ENCODE assay signal across 31 cellular contexts in genomic region chr17:15663176-15663575, GRCh38. TPM values are rescaled to one million over a fixed set of nuclear protein-coding genes. Genes with fewer than 3 reads are reported as not detected.
"Had no signal": no experiment of that assay in that cellular context is flagged by ENCODE, and none has a peak within 500 bp of the region (broad histone marks: within the 10 kb centered on the region; RNA-seq: fewer than 3 reads in every experiment).

No MANE protein-coding gene starts in this region.

- H3K27me3 ChIP-seq: adrenal gland, body of pancreas, dorsolateral prefrontal cortex had no signal

- H3K4me1 Mint-ChIP-seq: activated CD4-positive, alpha-beta T cell treated with anti-CD3 and anti-CD28 coated beads for 36 hours; activated naive CD4-positive, alpha-beta T cell treated with anti-CD3 and anti-CD28 coated beads, Interleukin-2, amount 50 U/mL, for 24 hours; activated naive CD8-positive, alpha-beta T cell treated with anti-CD3 and anti-CD28 coated beads, Interleukin-2, amount 50 U/mL, for 24 hours; central memory CD8-positive, alpha-beta T cell had no signal

- ATAC-seq: activated CD4-positive, alpha-beta T cell treated with anti-CD3 and anti-CD28 coated beads for 36 hours; activated CD8-positive, alpha-beta memory T cell treated with anti-CD3 and anti-CD28 coated beads, Interleukin-2, amount 10 ng/mL, durations not matched to agents 7 days and 5 days; activated CD8-positive, alpha-beta T cell treated with anti-CD3 and anti-CD28 coated beads, Interleukin-2, amount 10 ng/mL, durations not matched to agents 7 days and 5 days; activated naive CD8-positive, alpha-beta T cell treated with anti-CD3 and anti-CD28 coated beads, Interleukin-2, amount 50 U/mL, for 24 hours; body of pancreas had no signal

- H3K4me3 ChIP-seq: adrenal gland, body of pancreas, coronary artery, dorsolateral prefrontal cortex had no signal

- DNase-seq: activated CD4-positive, alpha-beta memory T cell treated with anti-CD3 and anti-CD28 coated beads for 36 hours; activated CD4-positive, alpha-beta T cell treated with anti-CD3 and anti-CD28 coated beads for 36 hours; activated CD4-positive, alpha-beta T cell treated with anti-CD3 and anti-CD28 coated beads, Interleukin-2, amount 10 ng/mL, durations not matched to agents 24 days and 14 days; activated CD4-positive, CD25-positive, alpha-beta regulatory T cell; activated CD4-positive, CD25-positive, alpha-beta regulatory T cell treated with anti-CD3 and anti-CD28 coated beads, Interleukin-2, amount 50 U/mL, for 72 hours; activated CD8-positive, alpha-beta memory T cell treated with anti-CD3 and anti-CD28 coated beads, Interleukin-2, amount 10 ng/mL, durations not matched to agents 7 days and 5 days; activated CD8-positive, alpha-beta memory T cell treated with anti-CD3 and anti-CD28 coated beads, Interleukin-2, amount 50 U/mL, for 4 hours; activated CD8-positive, alpha-beta T cell treated with anti-CD3 and anti-CD28 coated beads, Interleukin-2, amount 10 ng/mL, durations not matched to agents 7 days and 5 days; activated effector memory CD4-positive, alpha-beta T cell treated with anti-CD3 and anti-CD28 coated beads, Interleukin-2, amount 50 U/mL, for 16 hours; activated naive CD4-positive, alpha-beta T cell treated with anti-CD3 and anti-CD28 coated beads for 36 hours; activated naive CD8-positive, alpha-beta T cell treated with anti-CD3 and anti-CD28 coated beads for 36 hours; activated naive CD8-positive, alpha-beta T cell treated with anti-CD3 and anti-CD28 coated beads, Interleukin-2, amount 50 U/mL, for 24 hours; activated T-cell treated with anti-CD3 and anti-CD28 coated beads, Interleukin-2, amount 50 U/mL, for 1 hour; activated T-cell treated with anti-CD3 and anti-CD28 coated beads, Interleukin-2, amount 50 U/mL, for 48 hours; adrenal gland; amygdala; aorta; body of pancreas; dorsolateral prefrontal cortex; effector memory CD4-positive, alpha-beta T cell; foreskin fibroblast; head of caudate nucleus; T-helper 2 cell had no signal

- H3K9me3 Mint-ChIP-seq: activated CD4-positive, alpha-beta memory T cell treated with anti-CD3 and anti-CD28 coated beads for 36 hours; activated CD4-positive, alpha-beta T cell treated with anti-CD3 and anti-CD28 coated beads, Interleukin-2, amount 10 ng/mL, durations not matched to agents 24 days and 14 days; activated naive CD4-positive, alpha-beta T cell treated with anti-CD3 and anti-CD28 coated beads for 36 hours; activated naive CD4-positive, alpha-beta T cell treated with anti-CD3 and anti-CD28 coated beads, Interleukin-2, amount 50 U/mL, for 24 hours; activated naive CD8-positive, alpha-beta T cell treated with anti-CD3 and anti-CD28 coated beads for 36 hours; activated naive CD8-positive, alpha-beta T cell treated with anti-CD3 and anti-CD28 coated beads, Interleukin-2, amount 50 U/mL, for 24 hours; activated T-helper 1 cell treated with anti-CD3 and anti-CD28 coated beads, Interleukin-12 subunit alpha, Interleukin-12 subunit beta, Interleukin-2, Interleukin-4 antibody, amounts not matched to agents 30 ng/mL and 10 ng/mL and 1 ng/mL, durations not matched to agents 14 hours and 24 hours and 36 hours; activated T-helper 2 cell treated with anti-CD3 and anti-CD28 coated beads, Interferon-gamma antibody, Interleukin-2, Interleukin-4, amounts not matched to agents 10 μg/mL and 5 μg/mL and 100 μg/mL, durations not matched to agents 14 hours and 24 hours and 36 hours; central memory CD8-positive, alpha-beta T cell; dendritic cell treated with granulocyte-macrophage colony-stimulating factor and Interleukin-4, amounts not matched to agents 40 ng/mL and 50 ng/mL, for 4 days had no signal

- H3K27ac ChIP-seq: adrenal gland, body of pancreas, coronary artery, dorsolateral prefrontal cortex had no signal

- H3K36me3 ChIP-seq: adrenal gland had no signal

- H3K9me3 ChIP-seq: adrenal gland, body of pancreas had no signal

- H3K27me3 Mint-ChIP-seq: activated CD4-positive, alpha-beta memory T cell treated with anti-CD3 and anti-CD28 coated beads for 36 hours; activated CD4-positive, alpha-beta T cell treated with anti-CD3 and anti-CD28 coated beads for 36 hours; activated CD4-positive, alpha-beta T cell treated with anti-CD3 and anti-CD28 coated beads, Interleukin-2, amount 10 ng/mL, durations not matched to agents 24 days and 14 days; activated CD8-positive, alpha-beta memory T cell treated with anti-CD3 and anti-CD28 coated beads, Interleukin-2, amount 10 ng/mL, durations not matched to agents 7 days and 5 days; activated naive CD4-positive, alpha-beta T cell treated with anti-CD3 and anti-CD28 coated beads, Interleukin-2, amount 50 U/mL, for 24 hours; activated naive CD8-positive, alpha-beta T cell treated with anti-CD3 and anti-CD28 coated beads for 36 hours; activated naive CD8-positive, alpha-beta T cell treated with anti-CD3 and anti-CD28 coated beads, Interleukin-2, amount 50 U/mL, for 24 hours; central memory CD8-positive, alpha-beta T cell; dendritic cell treated with granulocyte-macrophage colony-stimulating factor and Interleukin-4, amounts not matched to agents 40 ng/mL and 50 ng/mL, for 4 days had no signal

- H3K27ac Mint-ChIP-seq: activated CD4-positive, alpha-beta memory T cell treated with anti-CD3 and anti-CD28 coated beads for 36 hours; activated CD4-positive, alpha-beta T cell treated with anti-CD3 and anti-CD28 coated beads for 36 hours; activated CD4-positive, alpha-beta T cell treated with anti-CD3 and anti-CD28 coated beads, Interleukin-2, amount 10 ng/mL, durations not matched to agents 24 days and 14 days; activated CD8-positive, alpha-beta memory T cell treated with anti-CD3 and anti-CD28 coated beads, Interleukin-2, amount 10 ng/mL, durations not matched to agents 7 days and 5 days; activated CD8-positive, alpha-beta T cell treated with anti-CD3 and anti-CD28 coated beads, Interleukin-2, amount 10 ng/mL, durations not matched to agents 7 days and 5 days; activated naive CD4-positive, alpha-beta T cell treated with anti-CD3 and anti-CD28 coated beads for 36 hours; activated naive CD4-positive, alpha-beta T cell treated with anti-CD3 and anti-CD28 coated beads, Interleukin-2, amount 50 U/mL, for 24 hours; activated naive CD8-positive, alpha-beta T cell treated with anti-CD3 and anti-CD28 coated beads for 36 hours; activated naive CD8-positive, alpha-beta T cell treated with anti-CD3 and anti-CD28 coated beads, Interleukin-2, amount 50 U/mL, for 24 hours; activated T-helper 1 cell treated with anti-CD3 and anti-CD28 coated beads, Interleukin-12 subunit alpha, Interleukin-12 subunit beta, Interleukin-2, Interleukin-4 antibody, amounts not matched to agents 30 ng/mL and 10 ng/mL and 1 ng/mL, durations not matched to agents 14 hours and 24 hours and 36 hours; activated T-helper 2 cell treated with anti-CD3 and anti-CD28 coated beads, Interferon-gamma antibody, Interleukin-2, Interleukin-4, amounts not matched to agents 10 μg/mL and 5 μg/mL and 100 μg/mL, durations not matched to agents 14 hours and 24 hours and 36 hours; dendritic cell treated with granulocyte-macrophage colony-stimulating factor and Interleukin-4, amounts not matched to agents 40 ng/mL and 50 ng/mL, for 4 days had no signal

- H3K4me3 Mint-ChIP-seq: activated CD4-positive, alpha-beta memory T cell treated with anti-CD3 and anti-CD28 coated beads for 36 hours; activated CD4-positive, alpha-beta T cell treated with anti-CD3 and anti-CD28 coated beads for 36 hours; activated CD4-positive, alpha-beta T cell treated with anti-CD3 and anti-CD28 coated beads, Interleukin-2, amount 10 ng/mL, durations not matched to agents 24 days and 14 days; activated CD8-positive, alpha-beta memory T cell treated with anti-CD3 and anti-CD28 coated beads, Interleukin-2, amount 10 ng/mL, durations not matched to agents 7 days and 5 days; activated CD8-positive, alpha-beta T cell treated with anti-CD3 and anti-CD28 coated beads, Interleukin-2, amount 10 ng/mL, durations not matched to agents 7 days and 5 days; activated naive CD4-positive, alpha-beta T cell treated with anti-CD3 and anti-CD28 coated beads for 36 hours; activated naive CD4-positive, alpha-beta T cell treated with anti-CD3 and anti-CD28 coated beads, Interleukin-2, amount 50 U/mL, for 24 hours; activated naive CD8-positive, alpha-beta T cell treated with anti-CD3 and anti-CD28 coated beads for 36 hours; activated naive CD8-positive, alpha-beta T cell treated with anti-CD3 and anti-CD28 coated beads, Interleukin-2, amount 50 U/mL, for 24 hours; activated T-helper 1 cell treated with anti-CD3 and anti-CD28 coated beads, Interleukin-12 subunit alpha, Interleukin-12 subunit beta, Interleukin-2, Interleukin-4 antibody, amounts not matched to agents 30 ng/mL and 10 ng/mL and 1 ng/mL, durations not matched to agents 14 hours and 24 hours and 36 hours; central memory CD8-positive, alpha-beta T cell; dendritic cell treated with granulocyte-macrophage colony-stimulating factor and Interleukin-4, amounts not matched to agents 40 ng/mL and 50 ng/mL, for 4 days had no signal

- FAIRE-seq: endothelial cell of umbilical vein, frontal cortex had no signal

RNA-seq across cellular contexts. Expression of gene FBXW10B, which starts 43.7 kb away (rescaled TPM):
- total RNA-seq: body of pancreas had no signal
